ENCODE assay signal across 22 cellular contexts in genomic region chr9:4955836-4956235, GRCh38. TPM values are rescaled to one million over a fixed set of nuclear protein-coding genes. Genes with fewer than 3 reads are reported as not detected.
DNase-seq lines count a peak whose midpoint lies in the region; ATAC-seq and TF ChIP-seq lines count a peak whose summit lies in the region.
"Had no signal": no experiment of that assay in that cellular context is flagged by ENCODE, and none has a peak within 500 bp of the region (broad histone marks: within the 10 kb centered on the region; RNA-seq: fewer than 3 reads in every experiment).

No MANE protein-coding gene starts in this region.

- CTCF ChIA-PET in IMR-90 (lab: Yijun Ruan, JAX), result no interaction called here

- no TSS peak for BruUV-seq in IMR-90 (replicated peaks; lab: Mats Ljungman, UMichigan)

- DNase-seq in COLO829 (ENCODE audit: low spot score), result peak; percentile 13
- peak; percentile 28 for DNase-seq in IMR-90
- DNase-seq in cardiac fibroblast (ENCODE audit: low read depth in 2 of 2), result peak; percentile 51 to 97
- DNase-seq in iris pigment epithelial cell (ENCODE audit: low read depth), result peak; percentile 18
- DNase-seq in NCI-H1092 treated with DMSO at 0.1 percent for 48 hours (lab: John Stamatoyannopoulos, UW), result no peak
- DNase-seq in NCI-H2196 treated with DMSO at 0.1 percent for 48 hours (lab: John Stamatoyannopoulos, UW; ENCODE audit: unreplicated experiment), result no peak
- DNase-seq: activated CD4-positive, alpha-beta T cell treated with anti-CD3 and anti-CD28 coated beads for 36 hours; activated gamma-delta T cell; activated naive CD8-positive, alpha-beta T cell treated with anti-CD3 and anti-CD28 coated beads, Interleukin-2, amount 50 U/mL, for 24 hours; effector memory CD8-positive, alpha-beta T cell; heart left ventricle; NCI-H1436 treated with DMSO at 0.1 percent for 48 hours; NCI-H510A treated with DMSO at 0.1 percent for 48 hours; stimulated activated CD4-positive, alpha-beta T cell treated with anti-CD3 and anti-CD28 coated beads, Interleukin-1b, Interleukin-23, amount 100 ng/mL, for 48 hours had no signal

- whole genome bisulfite sequencing in IMR-90 (ENCODE audit: extremely low coverage in 2 of 2, insufficient read length in 1 of 2), 2 experiments, result no CpG with 5 or more reads among the region's 2 CpGs

- H3K27me3 ChIP-seq in IMR-90 (ENCODE audit: control insufficient read depth, insufficient read depth, low read length), result no peaks in the 10 kb centered on the region
- H3K27me3 ChIP-seq: heart left ventricle, neutrophil, SJSA1 had no signal

- no peak overlapping the region for H3K4ac ChIP-seq in IMR-90 (ENCODE audit: low read depth, low read length)

- no peak overlapping the region for H2BK15ac ChIP-seq in IMR-90 (ENCODE audit: low read depth, low read length)

- H3K56ac ChIP-seq in IMR-90 (ENCODE audit: extremely low read depth, insufficient read depth, low read length), result no peak overlapping the region

- dilution Hi-C loops in IMR-90 (cut with HindIII; ENCODE audit: low sequenced_read_pairs, unreplicated experiment), result no loop called here

- no peak overlapping the region for H3K4me2 ChIP-seq in IMR-90 (ENCODE audit: low read depth, low read length)

- no peaks in the 10 kb centered on the region for H4K20me1 ChIP-seq in IMR-90 (ENCODE audit: insufficient read depth, low read length)

- H3K23ac ChIP-seq in IMR-90 (ENCODE audit: low read depth, low read length), result no peak overlapping the region

- no peak overlapping the region for H3K27ac ChIP-seq in IMR-90 (ENCODE audit: insufficient read depth, low read length)
- H3K27ac ChIP-seq: coronary artery, heart left ventricle, neutrophil, SJSA1, skin epidermis had no signal

- no peaks in the 10 kb centered on the region for H3K9me3 ChIP-seq in IMR-90 (ENCODE audit: control insufficient read depth, insufficient read depth, low read length)
- H3K9me3 ChIP-seq: neutrophil, SJSA1 had no signal

- H4K91ac ChIP-seq in IMR-90 (ENCODE audit: insufficient read depth, low read depth, low read length), result no peak overlapping the region

- no peaks in the 10 kb centered on the region for H3K79me1 ChIP-seq in IMR-90 (ENCODE audit: low read depth in 1 of 2, low read length in 2 of 2)

- no peak overlapping the region for H3K9ac ChIP-seq in IMR-90 (ENCODE audit: low read depth, low read length)

- intact Hi-C loops in IMR-90 (cut with micrococcal nuclease), result no loop called here

- H2BK5ac ChIP-seq in IMR-90 (ENCODE audit: low read depth, low read length, poor library complexity, severe bottlenecking), result no peak overlapping the region

- no peak overlapping the region for H2AK9ac ChIP-seq in IMR-90 (replicated peaks; ENCODE audit: low read depth, low read length, poor library complexity)

- no peaks in the 10 kb centered on the region for H3K4me1 ChIP-seq in IMR-90 (ENCODE audit: control insufficient read depth, insufficient read depth, low read length)
- H3K4me1 ChIP-seq: heart left ventricle, SJSA1 had no signal

- no peaks in the 10 kb centered on the region for H3K36me3 ChIP-seq in IMR-90 (ENCODE audit: control insufficient read depth, insufficient read depth, low read length)
- H3K36me3 ChIP-seq: heart left ventricle, neutrophil, SJSA1 had no signal

- H2AFZ ChIP-seq in IMR-90 (replicated peaks; ENCODE audit: low read length, poor library complexity), result no peak overlapping the region

- in situ Hi-C loops in IMR-90 (cut with MboI; ENCODE audit: low sequenced_read_pairs), result no loop called here

- H4K8ac ChIP-seq in IMR-90 (ENCODE audit: low read depth in 2 of 2, low read length in 2 of 2), result no peak overlapping the region

- no peak; the same call in 1 of the 2 replicates for ATAC-seq in IMR-90 (ENCODE audit: low read depth)
- no peak for ATAC-seq in HG03108 (IDR thresholded peaks at IDR 0.05; ENCODE audit: unreplicated experiment)
- no peak for ATAC-seq in HG03469 (IDR thresholded peaks at IDR 0.05; ENCODE audit: unreplicated experiment)
- ATAC-seq: activated CD4-positive, alpha-beta T cell treated with anti-CD3 and anti-CD28 coated beads for 36 hours; activated naive CD8-positive, alpha-beta T cell treated with anti-CD3 and anti-CD28 coated beads, Interleukin-2, amount 50 U/mL, for 24 hours; effector memory CD8-positive, alpha-beta T cell; esophagus mucosa; heart left ventricle; K562 had no signal

- H2AK5ac ChIP-seq in IMR-90 (ENCODE audit: low read depth, low read length), result no peak overlapping the region

- H4K5ac ChIP-seq in IMR-90 (ENCODE audit: low read depth, low read length), result no peak overlapping the region

- H3K4me3 ChIP-seq in IMR-90 (ENCODE audit: insufficient read depth, low read depth, low read length), result no peak overlapping the region
- no peak overlapping the region for H3K4me3 ChIP-seq in cardiac fibroblast (replicated peaks in 1 of 2; ENCODE audit: low read depth in 2 of 2, low read length in 2 of 2)
- H3K4me3 ChIP-seq: coronary artery, heart left ventricle, K562, SJSA1, skin epidermis had no signal

- no peak overlapping the region for H3K14ac ChIP-seq in IMR-90 (replicated peaks; ENCODE audit: low read depth, low read length)

- no peak overlapping the region for H2BK20ac ChIP-seq in IMR-90 (ENCODE audit: low read depth, low read length)

- TF ChIP-seq RAD21 in IMR-90 (IDR thresholded peaks at IDR 0.05; ENCODE audit: low read length), result no peak

- no peak overlapping the region for H3K18ac ChIP-seq in IMR-90 (ENCODE audit: low read depth, low read length)

- TF ChIP-seq POLR2A in IMR-90 (IDR thresholded peaks at IDR 0.05; ENCODE audit: low read depth, low read length), result no peak

- TF ChIP-seq CTCF in IMR-90 (conservative IDR thresholded peaks at IDR 0.05; ENCODE audit: low read depth, low read length) (no peak), cardiac fibroblast (IDR thresholded peaks at IDR 0.05; ENCODE audit: low read depth, low read length) (no peak)

- no peak overlapping the region for H2BK120ac ChIP-seq in IMR-90 (ENCODE audit: low read depth, low read length)

- POLR2A ChIA-PET in IMR-90 (lab: Charles Lee; ENCODE audit: unreplicated experiment), result no interaction called here

- no peaks in the 10 kb centered on the region for H3K9me1 ChIP-seq in IMR-90 (ENCODE audit: insufficient read depth, low read length)

TF ChIP-seq in IMR-90, 13 proteins besides CTCF, POLR2A, EP300 and RAD21:
- TF ChIP-seq CHD1 (IDR thresholded peaks at IDR 0.05; ENCODE audit: low read depth, low read length) (no peak), NFE2L2 (IDR thresholded peaks at IDR 0.05; ENCODE audit: low read depth, low read length) (no peak), RCOR1 (IDR thresholded peaks at IDR 0.05; ENCODE audit: insufficient replicate concordance, low read length) (no peak)

RNA-seq across cellular contexts. Expression of gene JAK2, which starts 29.2 kb away (rescaled TPM):
- total RNA-seq in IMR-90 (2012; rRNA removed), result 6.1 and 7.2 TPM in 2 replicates
- polyA plus RNA-seq in IMR-90 (2012; rRNA removed), result 1.6 and 2.3 TPM in 2 replicates
- polyA plus RNA-seq in IMR-90 (2012; cell fraction: cytosol; rRNA removed), result 0.31 and 0.57 TPM in 2 replicates
- polyA plus RNA-seq in IMR-90 (2012; cell fraction: nucleus; rRNA removed; ENCODE audit: low replicate concordance), result 0.51 and 3.4 TPM in 2 replicates

Comparison
In these comparisons a context has a peak if more than half of its experiments do, and no peak if none do; other contexts are left out.
1. DNase-seq: peak in COLO829 (single experiment), IMR-90 (single experiment), cardiac fibroblast (2 of 2) and iris pigment epithelial cell (single experiment); none in NCI-H1092 treated with DMSO at 0.1 percent for 48 hours (single experiment) and NCI-H2196 treated with DMSO at 0.1 percent for 48 hours (single experiment).